8 cellular contexts compared by ENCODE assay signal in genomic region chr5:132418876-132419275, GRCh38. TPM values are rescaled to one million over a fixed set of nuclear protein-coding genes. Genes with fewer than 3 reads are reported as not detected.
A peak's percentile ranks its signal among the peaks of the same experiment; 100 is the strongest.
DNase-seq lines count a peak whose midpoint lies in the region; ATAC-seq and TF ChIP-seq lines count a peak whose summit lies in the region.

No MANE protein-coding gene starts in this region.

- H3K4me3 ChIP-seq in CD8-positive, alpha-beta memory T cell (ENCODE audit: low read length) = no peak overlapping the region
- H3K4me3 ChIP-seq in MM.1S (ENCODE audit: low read length) (no peak overlapping the region), coronary artery (no peak overlapping the region), testis (no peak overlapping the region)

- no peaks in the 10 kb centered on the region for H3K27me3 Mint-ChIP-seq in CD8-positive, alpha-beta memory T cell

- peaks cover 61% of the 10 kb centered on the region for H3F3A ChIP-seq in MM.1S (ENCODE audit: insufficient read depth, low read length)

- no peak overlapping the region for H3K27ac ChIP-seq in CD8-positive, alpha-beta memory T cell (ENCODE audit: low read depth, low read length)
- H3K27ac ChIP-seq in MM.1S (ENCODE audit: low read length) = peak overlapping the region; percentile 98
- H3K27ac ChIP-seq in coronary artery = peak overlapping the region; percentile 31 to 85
- no peak overlapping the region for H3K27ac ChIP-seq in testis

- CTCF ChIA-PET in CD8-positive, alpha-beta memory T cell (lab: Charles Lee) = interaction anchor here (1.2 to 5.8 kb wide), 8 partner anchors 8 to 82 kb away, joined by 3 to 78 read pairs (median 4); partner anchors contain the start of gene IRF1

- H3K9me3 Mint-ChIP-seq in CD8-positive, alpha-beta memory T cell = no peaks in the 10 kb centered on the region

- DNase-seq in CD8-positive, alpha-beta memory T cell = no peak
- DNase-seq in MM.1S = no peak
- no peak for DNase-seq in coronary artery (ENCODE audit: low spot score)
- DNase-seq in pons (ENCODE audit: low spot score) = peak; percentile 11
- DNase-seq in HT-29 (ENCODE audit: low spot score) = no peak
- DNase-seq in testis = no peak
- no peak for DNase-seq in cerebellar nuclear complex (lab: John Stamatoyannopoulos, UW)

- H3K9ac ChIP-seq in MM.1S (ENCODE audit: low read length) = peak overlapping the region; percentile 73; the same call in 1 of the 2 replicates

- intact Hi-C loops in testis (cut with DNase I; ENCODE audit: low total_unique reads) = loop anchor here (5.0 kb wide), 1 partner anchor 73 kb away; the partner anchor contains the start of gene IRF1

- POLR2A ChIA-PET in CD8-positive, alpha-beta memory T cell (lab: Charles Lee) = no interaction called here

- H3K4me2 ChIP-seq in MM.1S (ENCODE audit: low read depth, low read length) = peak overlapping the region; percentile 90; the same call in 1 of the 2 replicates

- H2AFZ ChIP-seq in MM.1S (ENCODE audit: low read length) = no peak overlapping the region

- peaks cover 11% of the 10 kb centered on the region for H3K36me3 ChIP-seq in CD8-positive, alpha-beta memory T cell (ENCODE audit: insufficient read depth, low read length)
- no peaks in the 10 kb centered on the region for H3K36me3 ChIP-seq in MM.1S (replicated peaks; ENCODE audit: insufficient read depth, low read length)
- no peaks in the 10 kb centered on the region for H3K36me3 ChIP-seq in testis (ENCODE audit: low read depth, missing control alignments)

- peak overlapping the region; percentile 84 to 99 (median 98) for H3K27ac Mint-ChIP-seq in CD8-positive, alpha-beta memory T cell

- no peaks in the 10 kb centered on the region for H3K9me3 ChIP-seq in CD8-positive, alpha-beta memory T cell (ENCODE audit: low read length)
- H3K9me3 ChIP-seq in MM.1S (replicated peaks; ENCODE audit: insufficient read depth, low read length) = no peaks in the 10 kb centered on the region
- no peaks in the 10 kb centered on the region for H3K9me3 ChIP-seq in testis

- peaks cover 88 to 98% (median 97%) of the 10 kb centered on the region in 3 donors for H3K4me1 Mint-ChIP-seq in CD8-positive, alpha-beta memory T cell

- no peaks in the 10 kb centered on the region for H3K9me2 ChIP-seq in MM.1S (replicated peaks; ENCODE audit: insufficient read depth, low read length)

- no peak for ATAC-seq in HG03196 (IDR thresholded peaks at IDR 0.05; ENCODE audit: unreplicated experiment)

- H3K4me1 ChIP-seq in CD8-positive, alpha-beta memory T cell (ENCODE audit: insufficient read depth, low read length) = peaks cover 96% of the 10 kb centered on the region
- H3K4me1 ChIP-seq in MM.1S (ENCODE audit: low read length) = peaks cover 88% of the 10 kb centered on the region
- H3K4me1 ChIP-seq in testis = peaks cover 20% of the 10 kb centered on the region

- WGBS in testis, 2 donors = 74 to 94% methylated on average over 2 of the region's 2 CpGs

- H3K36me3 Mint-ChIP-seq in CD8-positive, alpha-beta memory T cell = peaks cover 9 to 61% (median 22%) of the 10 kb centered on the region in 3 donors

- no peak for TF ChIP-seq POLR2A in testis (IDR thresholded peaks at IDR 0.05)

- H4K20me1 ChIP-seq in MM.1S (ENCODE audit: insufficient read depth, low read length) = no peaks in the 10 kb centered on the region

- H3K4me3 Mint-ChIP-seq in CD8-positive, alpha-beta memory T cell = peak overlapping the region; percentile 35 to 81 (median 76)

- H3K79me2 ChIP-seq in MM.1S (ENCODE audit: low read length) = peaks cover 92% of the 10 kb centered on the region

- TF ChIP-seq CTCF in MM.1S (IDR thresholded peaks at IDR 0.05; ENCODE audit: low read length) = no peak
- TF ChIP-seq CTCF in coronary artery (IDR thresholded peaks at IDR 0.05) = no peak
- no peak for TF ChIP-seq CTCF in testis (IDR thresholded peaks at IDR 0.05)

- no peaks in the 10 kb centered on the region for H3K27me3 ChIP-seq in CD8-positive, alpha-beta memory T cell (ENCODE audit: insufficient read depth, low read length, poor library complexity, severe bottlenecking)
- H3K27me3 ChIP-seq in MM.1S (replicated peaks; ENCODE audit: insufficient read depth, low read length) (no peaks in the 10 kb centered on the region), testis (no peaks in the 10 kb centered on the region)

RNA-seq across cellular contexts. Expression of gene SLC22A5, which starts 49.4 kb away (rescaled TPM):
- total RNA-seq in CD8-positive, alpha-beta memory T cell = 1 to 10 TPM; 5.2 to 5.9 TPM
- 2.5 TPM for polyA plus RNA-seq in CD8-positive, alpha-beta memory T cell
- 6.6 and 11.9 TPM in 2 replicates for total RNA-seq in HT-29 (2014; rRNA removed; shearing (Covaris generic))
- 10 to 100 TPM in 1 of 2 donors, 1 to 10 TPM in 1; 9.5 to 11.8 TPM for total RNA-seq in testis
- 11.9 TPM for polyA plus RNA-seq in testis (ENCODE audit: insufficient read depth, low read depth, low replicate concordance)

Comparison
In these comparisons a context has a peak if more than half of its experiments do, and no peak if none do; other contexts are left out.
1. H3K27ac ChIP-seq: peak in MM.1S (single experiment) and coronary artery (2 of 2); none in CD8-positive, alpha-beta memory T cell (single experiment) and testis (0 of 2).